ENCODE assay signal across 1 cellular context in the genomic region with DNA sequence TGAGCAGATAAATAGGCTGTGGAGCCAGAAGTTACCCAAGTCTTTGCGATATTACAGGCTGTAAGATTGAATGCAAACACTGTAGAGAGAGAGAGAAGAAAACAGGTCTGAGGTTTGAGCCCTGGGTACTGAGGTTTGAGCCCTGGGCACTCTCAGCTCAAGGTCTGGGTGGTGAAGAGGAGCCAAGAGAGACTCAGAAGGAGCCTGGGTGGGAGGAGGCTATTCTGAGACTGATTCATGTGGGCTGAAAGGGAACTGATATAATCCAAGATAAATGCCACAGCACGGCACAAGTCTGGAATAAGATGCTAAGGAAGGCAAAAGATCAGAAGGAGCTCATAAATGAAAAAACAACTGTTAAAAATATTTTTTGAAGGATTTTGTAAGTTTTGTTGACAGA.
TF ChIP-seq lines count a peak whose summit lies in the region.

No MANE protein-coding gene starts in this region.

TF ChIP-seq in GM12878, 131 proteins besides CTCF, POLR2A, EP300 and RAD21:
- TF ChIP-seq ZBED1 (IDR thresholded peaks at IDR 0.05; ENCODE audit: borderline replicate concordance) (no peak), CREM (IDR thresholded peaks at IDR 0.05; ENCODE audit: low read depth) (no peak), RELA (IDR thresholded peaks at IDR 0.05; ENCODE audit: borderline replicate concordance, partially characterized antibody) (no peak), ETV6 (conservative IDR thresholded peaks at IDR 0.05 in 1 of 2, IDR thresholded peaks at IDR 0.05 in 1 of 2; ENCODE audit: borderline replicate concordance in 1 of 2, low read depth in 1 of 2) (no peak), KLF5 (IDR thresholded peaks at IDR 0.05; ENCODE audit: partially characterized antibody) (no peak), CHD2 (IDR thresholded peaks at IDR 0.05; ENCODE audit: borderline replicate concordance, low read depth, low read length) (no peak)
- TF ChIP-seq, protein P1, sequence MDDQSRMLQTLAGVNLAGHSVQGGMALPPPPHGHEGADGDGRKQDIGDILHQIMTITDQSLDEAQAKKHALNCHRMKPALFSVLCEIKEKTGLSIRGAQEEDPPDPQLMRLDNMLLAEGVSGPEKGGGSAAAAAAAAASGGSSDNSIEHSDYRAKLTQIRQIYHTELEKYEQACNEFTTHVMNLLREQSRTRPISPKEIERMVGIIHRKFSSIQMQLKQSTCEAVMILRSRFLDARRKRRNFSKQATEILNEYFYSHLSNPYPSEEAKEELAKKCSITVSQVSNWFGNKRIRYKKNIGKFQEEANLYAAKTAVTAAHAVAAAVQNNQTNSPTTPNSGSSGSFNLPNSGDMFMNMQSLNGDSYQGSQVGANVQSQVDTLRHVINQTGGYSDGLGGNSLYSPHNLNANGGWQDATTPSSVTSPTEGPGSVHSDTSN (IDR thresholded peaks at IDR 0.05; ENCODE audit: insufficient replicate concordance, low read depth, low read length) = no peak
